Comparison of ENCODE assay signal across 30 cellular contexts in the genomic region with DNA sequence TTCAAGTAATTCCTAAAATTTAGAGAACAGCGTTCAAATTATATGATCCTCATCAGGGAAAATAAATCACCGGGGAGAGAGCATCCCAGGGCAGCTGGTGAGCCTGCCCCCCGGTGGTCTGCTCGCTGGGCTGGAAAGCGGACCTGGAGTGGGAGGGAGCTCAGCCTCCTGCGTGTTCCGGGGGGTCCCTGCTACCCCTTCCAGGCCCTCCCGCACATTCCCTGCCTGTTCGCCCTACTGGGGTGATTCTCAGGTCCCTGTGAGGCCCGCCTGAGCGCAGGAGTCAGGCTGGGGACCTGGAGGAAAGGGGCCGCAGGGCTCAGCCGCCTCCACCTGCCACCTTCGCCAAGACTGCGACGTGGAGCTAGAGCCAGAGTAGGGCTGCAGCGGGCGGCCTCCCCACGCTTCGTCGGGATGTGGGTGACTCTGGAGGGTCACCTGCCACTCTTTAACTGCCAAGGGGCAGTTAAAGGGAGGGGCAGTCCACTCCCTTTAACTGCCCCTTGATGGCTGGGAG. TPM values are rescaled to one million over a fixed set of nuclear protein-coding genes. Genes with fewer than 3 reads are reported as not detected.
DNase-seq lines count a peak whose midpoint lies in the region; ATAC-seq, FAIRE-seq and TF ChIP-seq lines count a peak whose summit lies in the region.
"Had no signal": no experiment of that assay in that cellular context is flagged by ENCODE, and none has a peak within 500 bp of the region (broad histone marks: within the 10 kb centered on the region; RNA-seq: fewer than 3 reads in every experiment).

No MANE protein-coding gene starts in this region.

- no peak overlapping the region for H3K4me3 ChIP-seq in Caco-2 (ENCODE audit: low read depth, low read length)
- H3K4me3 ChIP-seq in OCI-LY7 (ENCODE audit: low read depth, low read length, poor library complexity, severe bottlenecking) = no peak overlapping the region
- H3K4me3 ChIP-seq in endothelial cell of umbilical vein (replicated peaks in 1 of 3; ENCODE audit: insufficient read depth in 1 of 3, low read depth in 1 of 3, low read length in 3 of 3) = no peak overlapping the region
- H3K4me3 ChIP-seq in trophoblast cell (ENCODE audit: low read depth, low read length) = no peak overlapping the region
- H3K4me3 ChIP-seq: body of pancreas, dorsolateral prefrontal cortex, gastrocnemius medialis, upper lobe of right lung had no signal

- DNase-seq in Caco-2 = no peak
- DNase-seq in OCI-LY7 (ENCODE audit: low spot score) = no peak
- DNase-seq in endothelial cell of umbilical vein (ENCODE audit: low read depth, low spot score) = no peak
- DNase-seq in trophoblast cell = no peak
- DNase-seq in NCI-H2196 (lab: John Stamatoyannopoulos, UW; ENCODE audit: unreplicated experiment) = no peak
- no peak for DNase-seq in SW480 (ENCODE audit: low spot score)
- DNase-seq in immature natural killer cell = no peak
- DNase-seq: activated CD4-positive, alpha-beta T cell treated with anti-CD3 and anti-CD28 coated beads, Interleukin-2, amount 50 U/mL, for 1 hour; activated CD4-positive, CD25-positive, alpha-beta regulatory T cell; activated gamma-delta T cell; activated T-cell treated with anti-CD3 and anti-CD28 coated beads, Interleukin-2, amount 50 U/mL, for 1 hour; body of pancreas; dorsolateral prefrontal cortex; gastrocnemius medialis; KBM-7; left cardiac atrium; NCI-H1092 treated with DMSO at 0.1 percent for 48 hours; NCI-H1694 treated with DMSO at 0.1 percent for 48 hours; RPMI8226; stimulated activated CD4-positive, alpha-beta T cell treated with anti-CD3 and anti-CD28 coated beads, Interleukin-4, amount 100 ng/mL, for 1 hour; substantia nigra; T-cell; upper lobe of right lung had no signal

- no peaks in the 10 kb centered on the region for H3K9me2 ChIP-seq in OCI-LY7 (ENCODE audit: insufficient read depth, low read length)

- H3K18ac ChIP-seq in trophoblast cell (ENCODE audit: low read length) = peak overlapping the region; percentile 37

- H3K9me1 ChIP-seq in endothelial cell of umbilical vein (replicated peaks; ENCODE audit: control insufficient read depth, extremely low read depth, insufficient read depth, low read length) = no peaks in the 10 kb centered on the region

- H3K4me2 ChIP-seq in OCI-LY7 (ENCODE audit: low read length) (no peak overlapping the region), endothelial cell of umbilical vein (ENCODE audit: insufficient read depth, low read length) (no peak overlapping the region), trophoblast cell (ENCODE audit: low read length) (no peak overlapping the region)

- H3K27me3 ChIP-seq in Caco-2 (replicated peaks; ENCODE audit: control insufficient read depth, insufficient read depth, low read length) (no peaks in the 10 kb centered on the region), endothelial cell of umbilical vein (ENCODE audit: control insufficient read depth in 2 of 2, insufficient read depth in 2 of 2, low read length in 2 of 2) (no peaks in the 10 kb centered on the region), trophoblast cell (ENCODE audit: insufficient read depth, low read length) (no peaks in the 10 kb centered on the region)
- H3K27me3 ChIP-seq: body of pancreas, dorsolateral prefrontal cortex, gastrocnemius medialis, upper lobe of right lung had no signal

- no peak for ATAC-seq in GM19452 (IDR thresholded peaks at IDR 0.05; ENCODE audit: unreplicated experiment)
- ATAC-seq: body of pancreas, gastrocnemius medialis, left cardiac atrium, sciatic nerve, T-cell, upper lobe of right lung had no signal

- H2BK5ac ChIP-seq in trophoblast cell (ENCODE audit: low read depth, low read length, poor library complexity) = peak overlapping the region; percentile 28

- intact Hi-C loops in Caco-2 (cut with micrococcal nuclease; ENCODE audit: unreplicated experiment) (no loop called here), OCI-LY7 (cut with micrococcal nuclease; ENCODE audit: unreplicated experiment) (no loop called here), endothelial cell of umbilical vein (cut with micrococcal nuclease) (loop anchor here (1.0 kb wide), 1 partner anchor 61 kb away; no protein-coding TSS in a partner anchor)

- no peak overlapping the region for H3K23ac ChIP-seq in trophoblast cell (ENCODE audit: low read length)

- H3K9me3 Mint-ChIP-seq in Caco-2 (ENCODE audit: unreplicated experiment) (no peaks in the 10 kb centered on the region), immature natural killer cell (no peaks in the 10 kb centered on the region)
- H3K9me3 Mint-ChIP-seq: neural crest cell, T-cell had no signal

- TF ChIP-seq POLR2A in endothelial cell of umbilical vein (IDR thresholded peaks at IDR 0.05; ENCODE audit: low read depth, low read length) = no peak

- peak in 1 of 2 experiments; percentile 6 for TF ChIP-seq CTCF in Caco-2 (IDR thresholded peaks at IDR 0.05; ENCODE audit: insufficient read depth in 1 of 2, low read depth in 1 of 2, low read length in 1 of 2, severe bottlenecking in 1 of 2, unreplicated experiment in 1 of 2)
- 0 out of 2 replicates have a peak, but pooled peaks have one; percentile 27 for TF ChIP-seq CTCF in OCI-LY7 (conservative IDR thresholded peaks at IDR 0.05; ENCODE audit: low read length)
- TF ChIP-seq CTCF in endothelial cell of umbilical vein (IDR thresholded peaks at IDR 0.05; ENCODE audit: extremely low read depth in 1 of 2, insufficient read depth in 1 of 2, low read depth in 1 of 2, low read length in 2 of 2) = peak; percentile 14 to 36

- H3K79me2 ChIP-seq in OCI-LY7 (ENCODE audit: insufficient read depth, low read depth, low read length) (peaks cover 39% of the 10 kb centered on the region), endothelial cell of umbilical vein (ENCODE audit: control insufficient read depth, insufficient read depth, low read length) (peaks cover 30% of the 10 kb centered on the region), trophoblast cell (ENCODE audit: control insufficient read depth, insufficient read depth, low read length, poor library complexity) (no peaks in the 10 kb centered on the region)
- H3K79me2 ChIP-seq: parathyroid adenoma had no signal

- H3K14ac ChIP-seq in trophoblast cell (ENCODE audit: low read length) = no peak overlapping the region

- peak overlapping the region; percentile 52 for H3K4ac ChIP-seq in trophoblast cell (ENCODE audit: low read depth, low read length)

- dilution Hi-C loops in endothelial cell of umbilical vein (cut with MboI; ENCODE audit: extremely low pct_ligation_motif_present, low sequenced_read_pairs) = no loop called here

- POLR2A ChIA-PET in Caco-2 (lab: Charles Lee) (no interaction called here), OCI-LY7 (lab: Charles Lee) (no interaction called here), endothelial cell of umbilical vein (lab: Charles Lee) (interaction anchor here (1.2 kb wide), 1 partner anchor 29 kb away, joined by 3 read pairs; a partner anchor contains a TSS)

- H2AFZ ChIP-seq in OCI-LY7 (ENCODE audit: low read length) = no peak overlapping the region
- H2AFZ ChIP-seq in endothelial cell of umbilical vein (ENCODE audit: low read depth, low read length) = no peak overlapping the region
- no peak overlapping the region for H2AFZ ChIP-seq in trophoblast cell (ENCODE audit: insufficient read depth, low read length, poor library complexity)
- H2AFZ ChIP-seq: parathyroid adenoma had no signal

- H4K12ac ChIP-seq in trophoblast cell (ENCODE audit: low read depth, low read length) = no peak overlapping the region

- no peaks in the 10 kb centered on the region for H3K9me3 ChIP-seq in Caco-2
- no peaks in the 10 kb centered on the region for H3K9me3 ChIP-seq in OCI-LY7 (ENCODE audit: low read length)
- no peaks in the 10 kb centered on the region for H3K9me3 ChIP-seq in endothelial cell of umbilical vein (replicated peaks; ENCODE audit: control insufficient read depth, insufficient read depth, low read length)
- H3K9me3 ChIP-seq in trophoblast cell (ENCODE audit: insufficient read depth, low read depth, low read length) = peaks cover 1% of the 10 kb centered on the region
- H3K9me3 ChIP-seq: body of pancreas, gastrocnemius medialis, upper lobe of right lung had no signal

- H3K36me3 Mint-ChIP-seq in Caco-2 (ENCODE audit: insufficient read depth, unreplicated experiment) = peaks cover 100% of the 10 kb centered on the region
- no peaks in the 10 kb centered on the region for H3K36me3 Mint-ChIP-seq in immature natural killer cell

- H3K27ac ChIP-seq in OCI-LY7 (ENCODE audit: low read depth, low read length, poor library complexity, severe bottlenecking) (no peak overlapping the region), endothelial cell of umbilical vein (ENCODE audit: insufficient read depth, low read depth, low read length) (peak overlapping the region; percentile 37), trophoblast cell (ENCODE audit: low read depth, low read length) (no peak overlapping the region)
- H3K27ac ChIP-seq: body of pancreas, C4-2B, gastrocnemius medialis, parathyroid adenoma, upper lobe of right lung had no signal

- H4K20me1 ChIP-seq in OCI-LY7 (ENCODE audit: insufficient read depth, low read length) = 0 out of 2 replicates have a peak, but pooled peaks cover 5% of the 10 kb centered on the region
- H4K20me1 ChIP-seq in endothelial cell of umbilical vein (replicated peaks; ENCODE audit: control insufficient read depth, extremely low read depth, insufficient read depth, low read length) = no peaks in the 10 kb centered on the region

- H3K4me1 ChIP-seq in Caco-2 (peaks cover 14% of the 10 kb centered on the region; the same call in 1 of the 2 replicates), OCI-LY7 (ENCODE audit: insufficient read depth, low read length, poor library complexity, severe bottlenecking) (peaks cover 36% of the 10 kb centered on the region), endothelial cell of umbilical vein (ENCODE audit: control insufficient read depth, extremely low read depth, insufficient read depth, low read length) (peaks cover 30% of the 10 kb centered on the region), trophoblast cell (ENCODE audit: control insufficient read depth in 1 of 2, insufficient read depth in 2 of 2, low read length in 2 of 2) (peaks cover 6 to 18% of the 10 kb centered on the region in 2 experiments)
- H3K4me1 ChIP-seq: body of pancreas, parathyroid adenoma, upper lobe of right lung had no signal

- H3K27me3 Mint-ChIP-seq in Caco-2 (ENCODE audit: insufficient read depth, unreplicated experiment) = no peaks in the 10 kb centered on the region
- H3K27me3 Mint-ChIP-seq in immature natural killer cell (ENCODE audit: low read depth in 3 of 3) = peaks cover 0 to 37% (median 3%) of the 10 kb centered on the region in 3 donors
- H3K27me3 Mint-ChIP-seq: T-cell had no signal

- FAIRE-seq in endothelial cell of umbilical vein (lab: Jason Lieb, UNC) = no peak
- FAIRE-seq: endometrium, G401.6 had no signal

- CTCF ChIA-PET in Caco-2 (lab: Charles Lee) (interaction anchor here (0.6 to 1.6 kb wide), 3 partner anchors 9 to 62 kb away, joined by 3 to 5 read pairs (median 4); no protein-coding TSS in a partner anchor), OCI-LY7 (lab: Charles Lee; ENCODE audit: unreplicated experiment) (no interaction called here), endothelial cell of umbilical vein (lab: Charles Lee) (interaction anchor here (0.6 to 10.5 kb wide), 8 partner anchors 9 to 108 kb away, joined by 3 to 177 read pairs (median 6); no protein-coding TSS in a partner anchor)

- peak overlapping the region; percentile 13 for H3K27ac Mint-ChIP-seq in Caco-2 (ENCODE audit: unreplicated experiment)
- H3K27ac Mint-ChIP-seq in immature natural killer cell = no peak overlapping the region

- H3K4me3 Mint-ChIP-seq in Caco-2 (ENCODE audit: unreplicated experiment) = no peak overlapping the region
- H3K4me3 Mint-ChIP-seq in immature natural killer cell = no peak overlapping the region
- H3K4me3 Mint-ChIP-seq: neural crest cell had no signal

- no TSS peak for BruUV-seq in Caco-2 (replicated peaks; lab: Mats Ljungman, UMichigan)
- BruUV-seq in OCI-LY7 (replicated peaks; lab: Mats Ljungman, UMichigan) = no TSS peak
- no TSS peak for BruUV-seq in endothelial cell of umbilical vein (replicated peaks; lab: Mats Ljungman, UMichigan)

- H3K79me1 ChIP-seq in trophoblast cell (ENCODE audit: low read length) = peaks cover 2% of the 10 kb centered on the region

- no peak overlapping the region for H2BK120ac ChIP-seq in trophoblast cell (ENCODE audit: insufficient read depth, low read length, poor library complexity)

- H3K9ac ChIP-seq in endothelial cell of umbilical vein (replicated peaks; ENCODE audit: extremely low read depth, insufficient read depth, low read length) = no peak overlapping the region
- no peak overlapping the region for H3K9ac ChIP-seq in trophoblast cell (ENCODE audit: low read length)
- H3K9ac ChIP-seq: parathyroid adenoma had no signal

- H3K4me1 Mint-ChIP-seq in Caco-2 (ENCODE audit: low read depth, unreplicated experiment) (peaks cover 7% of the 10 kb centered on the region), immature natural killer cell (no peaks in the 10 kb centered on the region)

- WGBS in trophoblast cell (ENCODE audit: extremely low coverage, insufficient coverage, insufficient read length) = no CpG with 5 or more reads among the region's 21 CpGs

- H4K91ac ChIP-seq in trophoblast cell (ENCODE audit: low read depth, low read length) = no peak overlapping the region

- no peak overlapping the region for H4K8ac ChIP-seq in trophoblast cell (ENCODE audit: low read depth, low read length)

- peak overlapping the region; percentile 41 for H2AK5ac ChIP-seq in trophoblast cell (ENCODE audit: low read length)

- no peak overlapping the region for H2BK12ac ChIP-seq in trophoblast cell (ENCODE audit: low read length)

- H3K36me3 ChIP-seq in Caco-2 (ENCODE audit: control insufficient read depth, insufficient read depth, low read length) = peaks cover 10% of the 10 kb centered on the region
- H3K36me3 ChIP-seq in OCI-LY7 (ENCODE audit: insufficient read depth, low read length) = peaks cover 98% of the 10 kb centered on the region
- H3K36me3 ChIP-seq in endothelial cell of umbilical vein (ENCODE audit: control insufficient read depth in 2 of 2, extremely low read depth in 1 of 2, insufficient read depth in 2 of 2, low read length in 2 of 2) = no peaks in the 10 kb centered on the region
- H3K36me3 ChIP-seq in trophoblast cell (ENCODE audit: control insufficient read depth in 1 of 2, insufficient read depth in 2 of 2, low read length in 2 of 2) = peaks cover 94% of the 10 kb centered on the region in 2 experiments

RNA-seq across cellular contexts. Expression of a gene that starts 28.8 kb away (rescaled TPM):
- 495 and 534 TPM in 2 replicates for total RNA-seq in Caco-2 (2022)
- 99.3 and 140 TPM in 2 replicates for total RNA-seq in OCI-LY7 (2014; rRNA removed; shearing (Covaris generic))
- total RNA-seq in OCI-LY7 (2022) = 258 and 283 TPM in 2 replicates
- 29.2 and 30.7 TPM in 2 replicates for total RNA-seq in endothelial cell of umbilical vein
- polyA plus RNA-seq in endothelial cell of umbilical vein = 14.1 and 17.3 TPM in 2 replicates
- polyA plus RNA-seq in endothelial cell of umbilical vein (2011; cell fraction: cytosol; rRNA removed) = 12.0 and 13.4 TPM in 2 replicates
- polyA plus RNA-seq in endothelial cell of umbilical vein (2011; cell fraction: nucleus; rRNA removed) = 13.8 and 16.1 TPM in 2 replicates
- polyA plus RNA-seq in endothelial cell of umbilical vein (2012) = 16.2 and 20.4 TPM in 2 replicates
- polyA minus RNA-seq in endothelial cell of umbilical vein = 10.3 and 12.3 TPM in 2 replicates
- 232 TPM for polyA minus RNA-seq in endothelial cell of umbilical vein (2011; cell fraction: cytosol; rRNA and poly(A)+ RNA removed)
- 9.2 and 14.2 TPM in 2 replicates for polyA minus RNA-seq in endothelial cell of umbilical vein (2011; cell fraction: nucleus; rRNA and poly(A)+ RNA removed)
- 379 and 403 TPM in 2 replicates for polyA plus RNA-seq in trophoblast cell (2013)
- polyA plus RNA-seq in immature natural killer cell = 1 to 10 TPM; 2.6 to 7.3 (median 4.2) TPM
